Comparison of ENCODE assay signal across 21 cellular contexts in genomic region chr5:32024751-32025150, GRCh38.
A peak's percentile ranks its signal among the peaks of the same experiment; 100 is the strongest.
DNase-seq lines count a peak whose midpoint lies in the region; ATAC-seq, FAIRE-seq and TF ChIP-seq lines count a peak whose summit lies in the region.
"Had no signal": no experiment of that assay in that cellular context is flagged by ENCODE, and none has a peak within 500 bp of the region (broad histone marks: within the 10 kb centered on the region; RNA-seq: fewer than 3 reads in every experiment).

No MANE protein-coding gene starts in this region.

- 77% methylated on average over 2 of the region's 2 CpGs for WGBS in mammary epithelial cell (ENCODE audit: low coverage, missing lambda C conversion rate)

- peaks cover 14% of the 10 kb centered on the region for H3K4me1 ChIP-seq in mammary epithelial cell (ENCODE audit: insufficient read depth, low read length)

- H3K9me3 Mint-ChIP-seq in MCF 10A (ENCODE audit: unreplicated experiment): no peaks in the 10 kb centered on the region
- H3K9me3 Mint-ChIP-seq in activated CD8-positive, alpha-beta memory T cell treated with anti-CD3 and anti-CD28 coated beads, Interleukin-2, amount 10 ng/mL, durations not matched to agents 7 days and 5 days (ENCODE audit: low read depth): no peaks in the 10 kb centered on the region
- H3K9me3 Mint-ChIP-seq: CD14-positive monocyte; CD4-positive, alpha-beta memory T cell; GM23338 had no signal

- TF ChIP-seq CTCF in MCF 10A (IDR thresholded peaks at IDR 0.05; ENCODE audit: unreplicated experiment) (no peak), mammary epithelial cell (conservative IDR thresholded peaks at IDR 0.05 in 1 of 2, IDR thresholded peaks at IDR 0.05 in 1 of 2; ENCODE audit: extremely low read depth in 1 of 2, insufficient read depth in 1 of 2, low read depth in 1 of 2, low read length in 2 of 2) (no peak)

- H3K79me2 ChIP-seq in mammary epithelial cell (ENCODE audit: insufficient read depth, low read length): no peaks in the 10 kb centered on the region

- BruUV-seq in MCF 10A (replicated peaks; lab: Mats Ljungman, UMichigan) (no TSS peak), mammary epithelial cell (replicated peaks; lab: Mats Ljungman, UMichigan) (no TSS peak)

- H3K27ac Mint-ChIP-seq in MCF 10A (ENCODE audit: low read depth, unreplicated experiment): peak overlapping the region; percentile 91
- H3K27ac Mint-ChIP-seq in activated CD8-positive, alpha-beta memory T cell treated with anti-CD3 and anti-CD28 coated beads, Interleukin-2, amount 10 ng/mL, durations not matched to agents 7 days and 5 days: no peak overlapping the region
- H3K27ac Mint-ChIP-seq: CD14-positive monocyte, GM23338 had no signal

- H3K4me3 Mint-ChIP-seq in MCF 10A (ENCODE audit: unreplicated experiment): no peak overlapping the region
- no peak overlapping the region for H3K4me3 Mint-ChIP-seq in activated CD8-positive, alpha-beta memory T cell treated with anti-CD3 and anti-CD28 coated beads, Interleukin-2, amount 10 ng/mL, durations not matched to agents 7 days and 5 days
- H3K4me3 Mint-ChIP-seq: CD14-positive monocyte; CD4-positive, alpha-beta memory T cell; GM23338 had no signal

- no peak overlapping the region for H3K9ac ChIP-seq in mammary epithelial cell (ENCODE audit: insufficient read depth, low read length)
- H3K9ac ChIP-seq: BLaER1 had no signal

- in situ Hi-C loops in mammary epithelial cell (cut with MboI; ENCODE audit: low sequenced_read_pairs in 2 of 2): no loop called here

- no peak for FAIRE-seq in GM12891 (lab: Jason Lieb, UNC)
- FAIRE-seq: GM19239, H54, HTR-8/SVneo, K562 had no signal

- dilution Hi-C loops in mammary epithelial cell (cut with HindIII; ENCODE audit: low sequenced_read_pairs): no loop called here

- H3K36me3 ChIP-seq in mammary epithelial cell (ENCODE audit: insufficient read depth, low read length): no peaks in the 10 kb centered on the region
- H3K36me3 ChIP-seq: BLaER1 had no signal

- no peak overlapping the region for H3K4me3 ChIP-seq in mammary epithelial cell (replicated peaks in 1 of 3; ENCODE audit: insufficient read depth in 1 of 3, low read depth in 2 of 3, low read length in 3 of 3)
- H3K4me3 ChIP-seq: BLaER1, GM23338, K562 had no signal

- DNase-seq in MCF 10A (ENCODE audit: unreplicated experiment) (no peak), mammary epithelial cell (no peak), islet precursor cell (peak; percentile 82), renal cortical epithelial cell (ENCODE audit: low read depth) (peak; percentile 50), NAMALWA (ENCODE audit: low spot score) (no peak), GM12891 (ENCODE audit: insufficient read length, low spot score) (no peak)
- DNase-seq in activated CD8-positive, alpha-beta memory T cell treated with anti-CD3 and anti-CD28 coated beads, Interleukin-2, amount 10 ng/mL, durations not matched to agents 7 days and 5 days: no peak
- DNase-seq: CD4-positive, alpha-beta memory T cell; DMS153; DMS79; GF-D8; HCEC 1CT; IMR-90 had no signal

- H3K27ac ChIP-seq in mammary epithelial cell (ENCODE audit: insufficient read depth, low read depth, low read length): no peak overlapping the region
- H3K27ac ChIP-seq: 22Rv1, BLaER1 had no signal

- no peak for ATAC-seq in activated CD8-positive, alpha-beta memory T cell treated with anti-CD3 and anti-CD28 coated beads, Interleukin-2, amount 10 ng/mL, durations not matched to agents 7 days and 5 days
- ATAC-seq: GM23338, K562 had no signal

- no peak overlapping the region for H2AFZ ChIP-seq in mammary epithelial cell (ENCODE audit: low read depth, low read length)
- H2AFZ ChIP-seq: GM23338 had no signal

- TF ChIP-seq POLR2A in GM12891 (IDR thresholded peaks at IDR 0.05; ENCODE audit: low read depth, low read length): no peak

- no peak overlapping the region for H3K4me2 ChIP-seq in mammary epithelial cell (ENCODE audit: insufficient read depth, low read depth, low read length)
- H3K4me2 ChIP-seq: BLaER1, GM23338 had no signal

- peaks cover 10% of the 10 kb centered on the region for H3K36me3 Mint-ChIP-seq in MCF 10A (ENCODE audit: insufficient read depth, unreplicated experiment)
- H3K36me3 Mint-ChIP-seq in activated CD8-positive, alpha-beta memory T cell treated with anti-CD3 and anti-CD28 coated beads, Interleukin-2, amount 10 ng/mL, durations not matched to agents 7 days and 5 days: no peaks in the 10 kb centered on the region
- H3K36me3 Mint-ChIP-seq: CD14-positive monocyte; CD4-positive, alpha-beta memory T cell had no signal

- no peaks in the 10 kb centered on the region for H3K27me3 Mint-ChIP-seq in MCF 10A (ENCODE audit: insufficient read depth, unreplicated experiment)
- peaks cover 2% of the 10 kb centered on the region for H3K27me3 Mint-ChIP-seq in activated CD8-positive, alpha-beta memory T cell treated with anti-CD3 and anti-CD28 coated beads, Interleukin-2, amount 10 ng/mL, durations not matched to agents 7 days and 5 days

- POLR2A ChIA-PET in MCF 10A (lab: Yijun Ruan, JAX): interaction anchor here (1.0 to 1.7 kb wide), 2 partner anchors 34 to 87 kb away, joined by 4 to 5 read pairs; no protein-coding TSS in a partner anchor

- peaks cover 34% of the 10 kb centered on the region for H3K4me1 Mint-ChIP-seq in MCF 10A (ENCODE audit: insufficient read depth, unreplicated experiment)
- H3K4me1 Mint-ChIP-seq in activated CD8-positive, alpha-beta memory T cell treated with anti-CD3 and anti-CD28 coated beads, Interleukin-2, amount 10 ng/mL, durations not matched to agents 7 days and 5 days: peaks cover 5% of the 10 kb centered on the region

- CTCF ChIA-PET in MCF 10A (lab: Yijun Ruan, JAX) (no interaction called here), mammary epithelial cell (lab: Charles Lee; ENCODE audit: low non-redundant PET) (no interaction called here)
- CTCF ChIA-PET in activated CD8-positive, alpha-beta memory T cell treated with anti-CD3 and anti-CD28 coated beads, Interleukin-2, amount 10 ng/mL, durations not matched to agents 7 days and 5 days (lab: Charles Lee): no interaction called here

- intact Hi-C loops in MCF 10A (cut with micrococcal nuclease) (loop anchor here (5.0 kb wide), 1 partner anchor 37 kb away; no protein-coding TSS in a partner anchor), mammary epithelial cell (cut with micrococcal nuclease) (no loop called here)

- no peaks in the 10 kb centered on the region for H3K9me3 ChIP-seq in mammary epithelial cell (replicated peaks; ENCODE audit: insufficient read depth, low read length)
- H3K9me3 ChIP-seq: BLaER1 had no signal

- H4K20me1 ChIP-seq in mammary epithelial cell (ENCODE audit: insufficient read depth, low read length): no peaks in the 10 kb centered on the region
- H4K20me1 ChIP-seq: BLaER1 had no signal

- H3K27me3 ChIP-seq in mammary epithelial cell (ENCODE audit: insufficient read depth, low read length): peaks cover 3% of the 10 kb centered on the region
- H3K27me3 ChIP-seq: BLaER1 had no signal

TF ChIP-seq in GM12891, 5 proteins besides CTCF, POLR2A, EP300 and RAD21:
- TF ChIP-seq PAX5 (IDR thresholded peaks at IDR 0.05; ENCODE audit: insufficient read depth, low read length, severe bottlenecking): no peak
- no peak for TF ChIP-seq TAF1 (IDR thresholded peaks at IDR 0.05; ENCODE audit: low read depth, low read length)
- no peak for TF ChIP-seq SPI1 (IDR thresholded peaks at IDR 0.05; ENCODE audit: low read depth, low read length)
- TF ChIP-seq POLR2AphosphoS5 (IDR thresholded peaks at IDR 0.05; ENCODE audit: low read depth, low read length): no peak
- TF ChIP-seq POU2F2 (IDR thresholded peaks at IDR 0.05; ENCODE audit: low read depth, low read length): no peak

Comparison
In these comparisons a context has a peak if more than half of its experiments do, and no peak if none do; other contexts are left out.
1. DNase-seq: peak in islet precursor cell (single experiment) and renal cortical epithelial cell (single experiment); none in MCF 10A (single experiment), mammary epithelial cell (single experiment), NAMALWA (single experiment), GM12891 (single experiment) and activated CD8-positive, alpha-beta memory T cell treated with anti-CD3 and anti-CD28 coated beads, Interleukin-2, amount 10 ng/mL, durations not matched to agents 7 days and 5 days (single experiment).